In genomic region chr11:112113539-112114457, GRCh38 we compare ENCODE assay signal across 8 cellular contexts. TPM values are rescaled to one million over a fixed set of nuclear protein-coding genes. Genes with fewer than 3 reads are reported as not detected.
DNase-seq lines count a peak whose midpoint lies in the region; ATAC-seq, FAIRE-seq and TF ChIP-seq lines count a peak whose summit lies in the region.

No MANE protein-coding gene starts in this region.

- H4K20me1 ChIP-seq in OCI-LY3 (ENCODE audit: insufficient read depth, low read length): no peaks in the 10 kb centered on the region

- H2AFZ ChIP-seq in OCI-LY3 (ENCODE audit: low read depth, low read length): peak overlapping the region; percentile 37

- H3K27me3 ChIP-seq in OCI-LY3 (ENCODE audit: low read depth, low read length) (no peaks in the 10 kb centered on the region), lung (ENCODE audit: control insufficient read depth, insufficient read depth) (no peaks in the 10 kb centered on the region)

- peak overlapping the region; percentile 74 for H3K27ac Mint-ChIP-seq in dendritic cell treated with granulocyte-macrophage colony-stimulating factor and Interleukin-4, amounts not matched to agents 40 ng/mL and 50 ng/mL, for 4 days

- H3K27ac ChIP-seq in OCI-LY3 (ENCODE audit: low read length) (no peak overlapping the region), lung (ENCODE audit: low read depth in 1 of 2, low read length in 1 of 2) (no peak overlapping the region)

- no peaks in the 10 kb centered on the region for H3K9me3 Mint-ChIP-seq in dendritic cell treated with granulocyte-macrophage colony-stimulating factor and Interleukin-4, amounts not matched to agents 40 ng/mL and 50 ng/mL, for 4 days

- H3K79me2 ChIP-seq in OCI-LY3 (ENCODE audit: low read length): no peaks in the 10 kb centered on the region

- peak overlapping the region; percentile 52 for H3K4me2 ChIP-seq in OCI-LY3 (ENCODE audit: low read length)

- in situ Hi-C loops in KBM-7 (cut with MboI; ENCODE audit: low pct_unique_long_range_greater_than_20kb, low sequenced_read_pairs): no loop called here

- H3K4me3 ChIP-seq in OCI-LY3 (ENCODE audit: low read length) (no peak overlapping the region), lung (no peak overlapping the region)

- intact Hi-C loops in dendritic cell treated with granulocyte-macrophage colony-stimulating factor and Interleukin-4, amounts not matched to agents 40 ng/mL and 50 ng/mL, for 4 days (cut with micrococcal nuclease): loop anchor here (2.0 to 5.0 kb wide), 2 partner anchors 61 to 169 kb away; partner anchors contain the start of gene BCO2

- H3K4me1 Mint-ChIP-seq in dendritic cell treated with granulocyte-macrophage colony-stimulating factor and Interleukin-4, amounts not matched to agents 40 ng/mL and 50 ng/mL, for 4 days (ENCODE audit: low read depth): no peaks in the 10 kb centered on the region

- ATAC-seq in lung (ENCODE audit: insufficient read depth, low FRiP score) (peak; percentile 58), HG03378 (IDR thresholded peaks at IDR 0.05; ENCODE audit: unreplicated experiment) (no peak)

- H3K36me3 Mint-ChIP-seq in dendritic cell treated with granulocyte-macrophage colony-stimulating factor and Interleukin-4, amounts not matched to agents 40 ng/mL and 50 ng/mL, for 4 days (ENCODE audit: low read depth): peaks cover under 1% of the 10 kb centered on the region

- H3K36me3 ChIP-seq in OCI-LY3 (replicated peaks; ENCODE audit: low read depth, low read length): no peaks in the 10 kb centered on the region
- H3K36me3 ChIP-seq in lung (ENCODE audit: control insufficient read depth in 2 of 2, insufficient read depth in 2 of 2, low read length in 2 of 2): no peaks in the 10 kb centered on the region

- peak; percentile 61 for TF ChIP-seq CTCF in OCI-LY3 (IDR thresholded peaks at IDR 0.05; ENCODE audit: low read depth, low read length)
- peak; percentile 41 for TF ChIP-seq CTCF in lung (IDR thresholded peaks at IDR 0.05; ENCODE audit: control extremely low read depth, extremely low read depth)

- H3K4me1 ChIP-seq in OCI-LY3 (ENCODE audit: low read length): peaks cover 5% of the 10 kb centered on the region; the same call in 1 of the 2 replicates
- no peaks in the 10 kb centered on the region for H3K4me1 ChIP-seq in lung (ENCODE audit: control insufficient read depth in 2 of 2, insufficient read depth in 2 of 2, low read length in 2 of 2)

- DNase-seq in KBM-7: peak; percentile 66
- DNase-seq in lung (ENCODE audit: low spot score): no peak
- no peak for DNase-seq in mucosa of gallbladder (ENCODE audit: low spot score)
- no peak for DNase-seq in activated naive CD4-positive, alpha-beta T cell treated with Interleukin-2 at 50 U/mL for 16 hours

- 58 to 63% methylated on average over 6 of the region's 6 CpGs for WGBS in lung, 2 donors

- no peak overlapping the region for H3K9ac ChIP-seq in OCI-LY3 (ENCODE audit: low read length)

- H3K9me3 ChIP-seq in OCI-LY3 (ENCODE audit: insufficient read depth, low read length) (no peaks in the 10 kb centered on the region), lung (ENCODE audit: control insufficient read depth in 2 of 2, insufficient read depth in 1 of 2, low read length in 1 of 2) (no peaks in the 10 kb centered on the region)

- peak overlapping the region; percentile 23 for H3K4me3 Mint-ChIP-seq in dendritic cell treated with granulocyte-macrophage colony-stimulating factor and Interleukin-4, amounts not matched to agents 40 ng/mL and 50 ng/mL, for 4 days

- FAIRE-seq in G401.6 (lab: Jason Lieb, UNC): peak; percentile 67

- H3K27me3 Mint-ChIP-seq in dendritic cell treated with granulocyte-macrophage colony-stimulating factor and Interleukin-4, amounts not matched to agents 40 ng/mL and 50 ng/mL, for 4 days: no peaks in the 10 kb centered on the region

RNA-seq across cellular contexts. Expression of gene SDHD, which starts 27.1 kb away (rescaled TPM):
- total RNA-seq in lung (100 to 1,000 TPM in 1 of 2 donors, 10 to 100 TPM in 1; 91.6 to 164 TPM), mucosa of gallbladder (147 TPM)
- polyA plus RNA-seq in lung: 100 to 1,000 TPM in 1 of 2 donors, 10 to 100 TPM in 1; 85.5 to 117 TPM

RNA-seq across cellular contexts. Expression of gene TIMM8B, which starts 27.2 kb away (rescaled TPM):
- 10 to 100 TPM; 33.9 to 53.3 TPM for total RNA-seq in lung
- polyA plus RNA-seq in lung: 100 to 1,000 TPM; 119 to 137 TPM
- total RNA-seq in mucosa of gallbladder: 47.9 TPM

RNA-seq across cellular contexts. Expression of gene NKAPD1, which starts 39.7 kb away (rescaled TPM):
- 10 to 100 TPM; 13.8 to 24.4 TPM for total RNA-seq in lung
- polyA plus RNA-seq in lung: 10 to 100 TPM; 12.4 to 13.4 TPM
- total RNA-seq in mucosa of gallbladder: 19.4 TPM

RNA-seq across cellular contexts. Expression of gene PIH1D2, which starts 40.0 kb away (rescaled TPM):
- total RNA-seq in lung: 10 to 100 TPM; 12.2 to 14.5 TPM
- 1 to 10 TPM; 5.1 to 7.8 TPM for polyA plus RNA-seq in lung
- 4.3 TPM for total RNA-seq in mucosa of gallbladder

RNA-seq across cellular contexts. Expression of gene IL18, which starts 50.1 kb away (rescaled TPM):
- total RNA-seq in lung (10 to 100 TPM; 23.7 to 24.5 TPM), mucosa of gallbladder (34.3 TPM)
- 10 to 100 TPM; 29.6 to 88.9 TPM for polyA plus RNA-seq in lung
